ENCODE assay signal across 21 cellular contexts in genomic region chr1:94768046-94768445, GRCh38. TPM values are rescaled to one million over a fixed set of nuclear protein-coding genes. Genes with fewer than 3 reads are reported as not detected.
DNase-seq lines count a peak whose midpoint lies in the region; ATAC-seq and TF ChIP-seq lines count a peak whose summit lies in the region.
"Had no signal": no experiment of that assay in that cellular context is flagged by ENCODE, and none has a peak within 500 bp of the region (broad histone marks: within the 10 kb centered on the region; RNA-seq: fewer than 3 reads in every experiment).

No MANE protein-coding gene starts in this region.

- TF ChIP-seq POLR2A in esophagus muscularis mucosa (IDR thresholded peaks at IDR 0.05; ENCODE audit: low read depth) = no peak

- CTCF ChIA-PET in CD4-positive, alpha-beta T cell (lab: Charles Lee) = interaction anchor here (0.6 kb wide), 1 partner anchor 11 kb away, joined by 3 read pairs; no protein-coding TSS in a partner anchor

- intact Hi-C loops in esophagus muscularis mucosa (cut with DNase I) = no loop called here
- intact Hi-C loops in CD4-positive, alpha-beta T cell (cut with DNase I, micrococcal nuclease) = no loop called here

- H3K27me3 ChIP-seq in esophagus muscularis mucosa = no peaks in the 10 kb centered on the region
- H3K27me3 ChIP-seq in CD4-positive, alpha-beta T cell (ENCODE audit: control insufficient read depth, insufficient read depth, low read length) = no peaks in the 10 kb centered on the region
- H3K27me3 ChIP-seq: BE2C had no signal

- H3K4me1 ChIP-seq in esophagus muscularis mucosa = no peaks in the 10 kb centered on the region
- H3K4me1 ChIP-seq: BE2C had no signal

- H3K9me3 Mint-ChIP-seq in CD4-positive, alpha-beta T cell = peaks cover 3% of the 10 kb centered on the region
- H3K9me3 Mint-ChIP-seq in osteocyte (ENCODE audit: unreplicated experiment) = peaks cover 11% of the 10 kb centered on the region
- H3K9me3 Mint-ChIP-seq: CD8-positive, alpha-beta T cell; T-helper 2 cell treated with Interferon-gamma antibody and Interleukin-4, amounts not matched to agents 5 μg/mL and 100 μg/mL, for 36 hours had no signal

- no peaks in the 10 kb centered on the region for H3K9me3 ChIP-seq in esophagus muscularis mucosa
- H3K9me3 ChIP-seq in CD4-positive, alpha-beta T cell (ENCODE audit: control insufficient read depth, low read length) = no peaks in the 10 kb centered on the region
- H3K9me3 ChIP-seq: BE2C had no signal

- H3K36me3 ChIP-seq in esophagus muscularis mucosa = no peaks in the 10 kb centered on the region
- H3K36me3 ChIP-seq: BE2C had no signal

- H3K36me3 Mint-ChIP-seq in CD4-positive, alpha-beta T cell (ENCODE audit: low read depth) = no peaks in the 10 kb centered on the region
- H3K36me3 Mint-ChIP-seq in osteocyte (ENCODE audit: unreplicated experiment) = peaks cover 6% of the 10 kb centered on the region
- H3K36me3 Mint-ChIP-seq: CD8-positive, alpha-beta T cell had no signal

- no peak overlapping the region for H3K4me3 ChIP-seq in esophagus muscularis mucosa

- WGBS in esophagus muscularis mucosa = 85% methylated on average over 4 of the region's 4 CpGs

- ATAC-seq in CD4-positive, alpha-beta T cell (ENCODE audit: poor library complexity) = no peak
- ATAC-seq: CD8-positive, alpha-beta T cell; HCT116; Panc1 had no signal

- H3K4me1 Mint-ChIP-seq in CD4-positive, alpha-beta T cell (ENCODE audit: low read depth) = no peaks in the 10 kb centered on the region
- peaks cover 3% of the 10 kb centered on the region for H3K4me1 Mint-ChIP-seq in osteocyte (ENCODE audit: unreplicated experiment)

- no peak for TF ChIP-seq CTCF in esophagus muscularis mucosa (IDR thresholded peaks at IDR 0.05)
- TF ChIP-seq CTCF in CD4-positive, alpha-beta T cell (IDR thresholded peaks at IDR 0.05) = no peak
- no peak for TF ChIP-seq CTCF in osteocyte (IDR thresholded peaks at IDR 0.05)

- no peaks in the 10 kb centered on the region for H3K27me3 Mint-ChIP-seq in CD4-positive, alpha-beta T cell
- H3K27me3 Mint-ChIP-seq in osteocyte (ENCODE audit: unreplicated experiment) = no peaks in the 10 kb centered on the region

- POLR2A ChIA-PET in CD4-positive, alpha-beta T cell (lab: Charles Lee) = no interaction called here

- H3K27ac Mint-ChIP-seq in CD4-positive, alpha-beta T cell = no peak overlapping the region
- no peak overlapping the region for H3K27ac Mint-ChIP-seq in osteocyte (ENCODE audit: unreplicated experiment)
- H3K27ac Mint-ChIP-seq: CD8-positive, alpha-beta T cell; T-helper 2 cell treated with Interferon-gamma antibody and Interleukin-4, amounts not matched to agents 5 μg/mL and 100 μg/mL, for 36 hours had no signal

- DNase-seq in DMS79 treated with DMSO at 0.1 percent for 48 hours (lab: John Stamatoyannopoulos, UW) (peak; percentile 7), DMS79 (lab: John Stamatoyannopoulos, UW) (no peak), NOMO-1 (lab: John Stamatoyannopoulos, UW; ENCODE audit: unreplicated experiment in 2 of 2) (peak; percentile 56 to 80), esophagus muscularis mucosa (ENCODE audit: extremely low spot score) (peak; percentile 55), DMS114 treated with DMSO at 0.1 percent for 48 hours (lab: John Stamatoyannopoulos, UW; ENCODE audit: unreplicated experiment) (no peak), osteocyte (ENCODE audit: extremely low spot score, unreplicated experiment) (no peak)
- DNase-seq in activated effector memory CD4-positive, alpha-beta T cell treated with anti-CD3 and anti-CD28 coated beads, Interleukin-2, amount 50 U/mL, for 16 hours = no peak
- DNase-seq in CD4-positive, alpha-beta T cell = no peak
- DNase-seq: BE2C; Calu3; CD8-positive, alpha-beta T cell; DMS53; GOT3; KBM-7; NCI-H1048; NCI-H1436; NCI-H2029 had no signal

- no peak overlapping the region for H3K4me3 Mint-ChIP-seq in CD4-positive, alpha-beta T cell
- no peak overlapping the region for H3K4me3 Mint-ChIP-seq in osteocyte (ENCODE audit: unreplicated experiment)
- H3K4me3 Mint-ChIP-seq: CD8-positive, alpha-beta T cell; T-helper 2 cell treated with Interferon-gamma antibody and Interleukin-4, amounts not matched to agents 5 μg/mL and 100 μg/mL, for 36 hours had no signal

- no peak overlapping the region for H3K27ac ChIP-seq in esophagus muscularis mucosa (replicated peaks in 1 of 4)
- H3K27ac ChIP-seq in CD4-positive, alpha-beta T cell (ENCODE audit: low read depth, low read length) = no peak overlapping the region
- H3K27ac ChIP-seq: 22Rv1 had no signal

- no peak for TF ChIP-seq EP300 in esophagus muscularis mucosa (IDR thresholded peaks at IDR 0.05)

RNA-seq across cellular contexts. Expression of gene SLC44A3, which starts 52.1 kb away (rescaled TPM):
- 1 to 10 TPM in 1 of 4 donors, under 1 TPM in 3; 0.63 to 1.7 (median 0.83) TPM for total RNA-seq in esophagus muscularis mucosa
- total RNA-seq in CD4-positive, alpha-beta T cell = under 1 TPM; 0.27 to 0.36 TPM
- 2.8 and 3.6 TPM in 2 replicates for total RNA-seq in osteocyte
- total RNA-seq: CD8-positive, alpha-beta T cell had no signal

Comparison
In these comparisons a context has a peak if more than half of its experiments do, and no peak if none do; other contexts are left out.
1. DNase-seq: peak in DMS79 treated with DMSO at 0.1 percent for 48 hours (single experiment), NOMO-1 (2 of 2) and esophagus muscularis mucosa (single experiment); none in DMS79 (single experiment), DMS114 treated with DMSO at 0.1 percent for 48 hours (single experiment), activated effector memory CD4-positive, alpha-beta T cell treated with anti-CD3 and anti-CD28 coated beads, Interleukin-2, amount 50 U/mL, for 16 hours (single experiment), CD4-positive, alpha-beta T cell (0 of 10) and osteocyte (single experiment).